ENCODE assay signal across 9 cellular contexts in genomic region chr6:43990627-43991619, GRCh38.
DNase-seq lines count a peak whose midpoint lies in the region; ATAC-seq, FAIRE-seq and TF ChIP-seq lines count a peak whose summit lies in the region.
"Had no signal": no experiment of that assay in that cellular context is flagged by ENCODE, and none has a peak within 500 bp of the region (broad histone marks: within the 10 kb centered on the region; RNA-seq: fewer than 3 reads in every experiment).

No MANE protein-coding gene starts in this region.

- no peak overlapping the region for H3K4me2 ChIP-seq in osteoblast (ENCODE audit: insufficient read depth, low read length)

- peak overlapping the region; percentile 71 for H2AFZ ChIP-seq in osteoblast (ENCODE audit: low read length)

- no peak for FAIRE-seq in frontal cortex (lab: Jason Lieb, UNC)

- no peaks in the 10 kb centered on the region for H3K9me3 ChIP-seq in osteoblast (ENCODE audit: low read depth, low read length)

- no peaks in the 10 kb centered on the region for H3K27me3 ChIP-seq in osteoblast (ENCODE audit: insufficient read depth, low read length)

- H3K4me1 ChIP-seq in osteoblast (ENCODE audit: insufficient read depth, low read length), result peaks cover 18% of the 10 kb centered on the region

- H4K20me1 ChIP-seq in osteoblast (ENCODE audit: insufficient read depth, low read length), result no peaks in the 10 kb centered on the region

- no peak overlapping the region for H3K4me3 ChIP-seq in fibroblast of mammary gland (ENCODE audit: control insufficient read depth, low read depth, low read length)
- H3K4me3 ChIP-seq in osteoblast (ENCODE audit: insufficient read depth, low read length), result no peak overlapping the region

- H3K27ac ChIP-seq in osteoblast (ENCODE audit: low read depth, low read length), result peak overlapping the region; percentile 61

- no peaks in the 10 kb centered on the region for H3K79me2 ChIP-seq in osteoblast (ENCODE audit: insufficient read depth, low read length)

- no peak for TF ChIP-seq CTCF in fibroblast of mammary gland (conservative IDR thresholded peaks at IDR 0.05; ENCODE audit: control insufficient read depth, insufficient read depth, low read depth, low read length)
- no peak for TF ChIP-seq CTCF in osteoblast (IDR thresholded peaks at IDR 0.05; ENCODE audit: extremely low read depth, low read depth, low read length)

- DNase-seq in DMS153 (lab: John Stamatoyannopoulos, UW) (peak; percentile 60), NCI-H146 (lab: John Stamatoyannopoulos, UW) (peak; percentile 36), fibroblast of mammary gland (ENCODE audit: low read depth) (peak; percentile 94), osteoblast (ENCODE audit: insufficient read length, low spot score, missing footprints) (no peak), frontal cortex (ENCODE audit: low spot score in 2 of 2) (no peak), A172 (ENCODE audit: low spot score) (no peak)
- DNase-seq in stimulated activated naive CD4-positive, alpha-beta T cell treated with Interleukin-2 at 50 U/mL for 16 hours (lab: John Stamatoyannopoulos, UW), result no peak
- DNase-seq: amniotic stem cell had no signal

- H3K36me3 ChIP-seq in osteoblast (ENCODE audit: insufficient read depth, low read length), result no peaks in the 10 kb centered on the region

- ATAC-seq in HG03108 (IDR thresholded peaks at IDR 0.05; ENCODE audit: unreplicated experiment), result no peak

Comparison
In these comparisons a context has a peak if more than half of its experiments do, and no peak if none do; other contexts are left out.
1. DNase-seq: peak in DMS153 (single experiment), NCI-H146 (single experiment) and fibroblast of mammary gland (single experiment); none in osteoblast (single experiment), frontal cortex (0 of 2), A172 (single experiment) and stimulated activated naive CD4-positive, alpha-beta T cell treated with Interleukin-2 at 50 U/mL for 16 hours (single experiment).